Comparison of ENCODE assay signal across 1 cellular context in the genomic region with DNA sequence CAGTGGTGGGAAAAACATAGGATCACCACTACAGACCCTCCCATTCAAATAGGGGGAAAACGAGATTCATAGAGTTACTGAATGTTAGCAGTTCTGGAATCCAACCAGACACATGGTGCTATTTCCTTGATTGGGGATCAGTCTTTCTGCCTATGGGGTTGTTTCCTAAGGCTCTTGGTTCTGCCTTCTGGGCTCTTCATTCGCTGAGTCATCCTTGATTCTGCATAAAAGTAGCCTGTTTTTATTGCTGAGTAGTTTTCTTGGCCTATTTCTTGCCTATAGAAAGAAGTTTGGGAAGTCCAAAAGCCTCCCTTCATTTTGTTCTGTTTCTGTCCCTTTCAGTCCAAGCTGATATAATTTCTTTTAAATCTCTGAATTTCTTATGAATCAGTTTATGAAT.
TF ChIP-seq lines count a peak whose summit lies in the region.

No MANE protein-coding gene starts in this region.

TF ChIP-seq in HEK293, 187 proteins besides CTCF, POLR2A, EP300 and RAD21 (continued from another document):
- TF ChIP-seq HOXD13 (CRISPR knock-in tag; IDR thresholded peaks at IDR 0.05; ENCODE audit: borderline replicate concordance) (no peak), ZNF175 (tag by site-specific recombination; IDR thresholded peaks at IDR 0.05) (no peak)
